ENCODE assay signal across 35 cellular contexts in the genomic region with DNA sequence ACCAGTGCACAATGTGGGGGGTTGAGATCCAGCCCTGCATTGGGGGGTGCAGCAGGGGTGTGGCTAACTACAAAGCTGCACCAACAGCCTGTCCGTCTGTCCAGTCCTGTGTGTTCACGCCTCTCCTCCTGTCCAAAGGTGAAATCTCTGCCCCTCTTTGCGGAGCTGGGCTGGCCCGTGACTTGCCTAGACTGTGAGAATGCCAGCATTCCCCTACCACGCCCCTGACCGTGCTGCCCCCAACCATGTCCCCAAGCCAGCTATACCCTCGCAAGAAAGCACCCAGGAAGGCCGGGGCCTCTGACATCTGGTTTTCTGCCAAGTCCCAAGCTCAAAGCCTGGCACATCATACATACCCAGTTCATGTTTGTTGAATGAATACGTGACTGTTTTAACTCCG. TPM values are rescaled to one million over a fixed set of nuclear protein-coding genes. Genes with fewer than 3 reads are reported as not detected.
"Had no signal": no experiment of that assay in that cellular context is flagged by ENCODE, and none has a peak within 500 bp of the region (broad histone marks: within the 10 kb centered on the region; RNA-seq: fewer than 3 reads in every experiment).

No MANE protein-coding gene starts in this region.

- H3K9me3 Mint-ChIP-seq: activated B cell treated with CpG ODN at 0.5 μM for 24 hours; activated CD4-positive, alpha-beta memory T cell treated with anti-CD3 and anti-CD28 coated beads for 36 hours; activated CD4-positive, alpha-beta T cell treated with anti-CD3 and anti-CD28 coated beads, Interleukin-2, amount 10 ng/mL, durations not matched to agents 24 days and 14 days; activated CD8-positive, alpha-beta T cell treated with anti-CD3 and anti-CD28 coated beads for 36 hours; activated naive CD4-positive, alpha-beta T cell treated with anti-CD3 and anti-CD28 coated beads, Interleukin-2, amount 10 ng/mL, durations not matched to agents 7 days and 5 days; activated naive CD4-positive, alpha-beta T cell treated with anti-CD3 and anti-CD28 coated beads, Interleukin-2, amount 50 U/mL, for 24 hours; activated naive CD8-positive, alpha-beta T cell treated with anti-CD3 and anti-CD28 coated beads, Interleukin-2, amount 10 ng/mL, durations not matched to agents 7 days and 5 days; activated naive CD8-positive, alpha-beta T cell treated with anti-CD3 and anti-CD28 coated beads, Interleukin-2, amount 50 U/mL, for 24 hours; activated T-cell treated with anti-CD3 and anti-CD28 coated beads, Interleukin-2, amount 50 U/mL, for 24 hours; activated T-helper 2 cell treated with anti-CD3 and anti-CD28 coated beads, Interferon-gamma antibody, Interleukin-2, Interleukin-4, amounts not matched to agents 10 μg/mL and 5 μg/mL and 100 μg/mL, durations not matched to agents 14 hours and 24 hours and 36 hours; T-cell; T-helper 2 cell treated with Interferon-gamma antibody and Interleukin-4, amounts not matched to agents 5 μg/mL and 100 μg/mL, for 36 hours had no signal

- H3K27ac Mint-ChIP-seq: activated B cell treated with CpG ODN at 0.5 μM for 24 hours; activated CD4-positive, alpha-beta memory T cell treated with anti-CD3 and anti-CD28 coated beads for 36 hours; activated CD4-positive, alpha-beta T cell treated with anti-CD3 and anti-CD28 coated beads, Interleukin-2, amount 10 ng/mL, durations not matched to agents 24 days and 14 days; activated CD8-positive, alpha-beta memory T cell treated with anti-CD3 and anti-CD28 coated beads, Interleukin-2, amount 10 ng/mL, durations not matched to agents 7 days and 5 days; activated CD8-positive, alpha-beta T cell treated with anti-CD3 and anti-CD28 coated beads for 36 hours; activated naive CD4-positive, alpha-beta T cell treated with anti-CD3 and anti-CD28 coated beads, Interleukin-2, amount 10 ng/mL, durations not matched to agents 7 days and 5 days; activated naive CD4-positive, alpha-beta T cell treated with anti-CD3 and anti-CD28 coated beads, Interleukin-2, amount 50 U/mL, for 24 hours; activated naive CD8-positive, alpha-beta T cell; activated naive CD8-positive, alpha-beta T cell treated with anti-CD3 and anti-CD28 coated beads, Interleukin-2, amount 10 ng/mL, durations not matched to agents 7 days and 5 days; activated naive CD8-positive, alpha-beta T cell treated with anti-CD3 and anti-CD28 coated beads, Interleukin-2, amount 50 U/mL, for 24 hours; activated T-cell treated with anti-CD3 and anti-CD28 coated beads, Interleukin-2, amount 50 U/mL, for 24 hours; activated T-helper 2 cell treated with anti-CD3 and anti-CD28 coated beads, Interferon-gamma antibody, Interleukin-2, Interleukin-4, amounts not matched to agents 10 μg/mL and 5 μg/mL and 100 μg/mL, durations not matched to agents 14 hours and 24 hours and 36 hours; brain; T-cell had no signal

- H3K4me3 Mint-ChIP-seq: activated B cell treated with CpG ODN at 0.5 μM for 24 hours; activated CD4-positive, alpha-beta memory T cell treated with anti-CD3 and anti-CD28 coated beads for 36 hours; activated CD4-positive, alpha-beta T cell treated with anti-CD3 and anti-CD28 coated beads, Interleukin-2, amount 10 ng/mL, durations not matched to agents 24 days and 14 days; activated CD8-positive, alpha-beta memory T cell treated with anti-CD3 and anti-CD28 coated beads, Interleukin-2, amount 10 ng/mL, durations not matched to agents 7 days and 5 days; activated CD8-positive, alpha-beta T cell treated with anti-CD3 and anti-CD28 coated beads for 36 hours; activated naive CD4-positive, alpha-beta T cell treated with anti-CD3 and anti-CD28 coated beads, Interleukin-2, amount 10 ng/mL, durations not matched to agents 7 days and 5 days; activated naive CD4-positive, alpha-beta T cell treated with anti-CD3 and anti-CD28 coated beads, Interleukin-2, amount 50 U/mL, for 24 hours; activated naive CD8-positive, alpha-beta T cell; activated naive CD8-positive, alpha-beta T cell treated with anti-CD3 and anti-CD28 coated beads, Interleukin-2, amount 10 ng/mL, durations not matched to agents 7 days and 5 days; activated naive CD8-positive, alpha-beta T cell treated with anti-CD3 and anti-CD28 coated beads, Interleukin-2, amount 50 U/mL, for 24 hours; activated T-cell treated with anti-CD3 and anti-CD28 coated beads, Interleukin-2, amount 50 U/mL, for 24 hours; brain; T-cell; T-helper 2 cell treated with Interferon-gamma antibody and Interleukin-4, amounts not matched to agents 5 μg/mL and 100 μg/mL, for 36 hours had no signal

- H3K27ac ChIP-seq: ascending aorta, cardiac muscle cell, VCaP had no signal

- H3K4me3 ChIP-seq: ascending aorta, cardiac muscle cell had no signal

- H3K36me3 Mint-ChIP-seq: activated CD8-positive, alpha-beta memory T cell treated with anti-CD3 and anti-CD28 coated beads, Interleukin-2, amount 10 ng/mL, durations not matched to agents 7 days and 5 days; activated naive CD4-positive, alpha-beta T cell treated with anti-CD3 and anti-CD28 coated beads, Interleukin-2, amount 10 ng/mL, durations not matched to agents 7 days and 5 days; activated naive CD4-positive, alpha-beta T cell treated with anti-CD3 and anti-CD28 coated beads, Interleukin-2, amount 50 U/mL, for 24 hours; activated naive CD8-positive, alpha-beta T cell; activated naive CD8-positive, alpha-beta T cell treated with anti-CD3 and anti-CD28 coated beads, Interleukin-2, amount 10 ng/mL, durations not matched to agents 7 days and 5 days; brain had no signal

- FAIRE-seq: TTC549 had no signal

- H3K36me3 ChIP-seq: ascending aorta, cardiac muscle cell had no signal

- DNase-seq: activated B cell treated with CpG ODN at 0.5 μM for 24 hours; activated CD4-positive, alpha-beta memory T cell treated with anti-CD3 and anti-CD28 coated beads for 36 hours; activated CD4-positive, alpha-beta T cell treated with anti-CD3 and anti-CD28 coated beads for 4 hours; activated CD4-positive, alpha-beta T cell treated with anti-CD3 and anti-CD28 coated beads, Interleukin-2, amount 10 ng/mL, durations not matched to agents 24 days and 14 days; activated CD4-positive, alpha-beta T cell treated with anti-CD3 and anti-CD28 coated beads, Interleukin-2, amount 50 U/mL, for 1 hour; activated CD4-positive, alpha-beta T cell treated with anti-CD3 and anti-CD28 coated beads, Interleukin-2, amount 50 U/mL, for 4 hours; activated CD4-positive, CD25-positive, alpha-beta regulatory T cell treated with anti-CD3 and anti-CD28 coated beads, Interleukin-2, amount 50 U/mL, for 72 hours; activated CD8-positive, alpha-beta memory T cell treated with anti-CD3 and anti-CD28 coated beads for 24 hours; activated CD8-positive, alpha-beta memory T cell treated with anti-CD3 and anti-CD28 coated beads, Interleukin-2, amount 10 ng/mL, durations not matched to agents 7 days and 5 days; activated CD8-positive, alpha-beta memory T cell treated with anti-CD3 and anti-CD28 coated beads, Interleukin-2, amount 50 U/mL, for 48 hours; activated CD8-positive, alpha-beta T cell treated with anti-CD3 and anti-CD28 coated beads for 36 hours; activated effector memory CD4-positive, alpha-beta T cell treated with Interleukin-2 at 50 U/mL for 16 hours; activated gamma-delta T cell; activated naive CD4-positive, alpha-beta T cell treated with anti-CD3 and anti-CD28 coated beads, Interleukin-2, amount 10 ng/mL, durations not matched to agents 7 days and 5 days; activated naive CD4-positive, alpha-beta T cell treated with Interleukin-2 at 50 U/mL for 16 hours; activated naive CD8-positive, alpha-beta T cell treated with anti-CD3 and anti-CD28 coated beads, Interleukin-2, amount 10 ng/mL, durations not matched to agents 7 days and 5 days; activated naive CD8-positive, alpha-beta T cell treated with anti-CD3 and anti-CD28 coated beads, Interleukin-2, amount 50 U/mL, for 24 hours; activated T-cell treated with anti-CD3 and anti-CD28 coated beads, Interleukin-2, amount 50 U/mL, for 24 hours; activated T-cell treated with anti-CD3 and anti-CD28 coated beads, Interleukin-2, amount 50 U/mL, for 48 hours; amygdala; anterior cingulate cortex; T-cell; T-helper 2 cell; T-helper 9 cell had no signal

- H3K27me3 Mint-ChIP-seq: activated CD4-positive, alpha-beta memory T cell treated with anti-CD3 and anti-CD28 coated beads for 36 hours; activated CD8-positive, alpha-beta memory T cell treated with anti-CD3 and anti-CD28 coated beads, Interleukin-2, amount 10 ng/mL, durations not matched to agents 7 days and 5 days; activated naive CD4-positive, alpha-beta T cell treated with anti-CD3 and anti-CD28 coated beads, Interleukin-2, amount 50 U/mL, for 24 hours; activated naive CD8-positive, alpha-beta T cell; T-cell had no signal

- ATAC-seq: activated CD8-positive, alpha-beta memory T cell treated with anti-CD3 and anti-CD28 coated beads, Interleukin-2, amount 10 ng/mL, durations not matched to agents 7 days and 5 days; activated CD8-positive, alpha-beta T cell treated with anti-CD3 and anti-CD28 coated beads for 36 hours; activated naive CD8-positive, alpha-beta T cell treated with anti-CD3 and anti-CD28 coated beads, Interleukin-2, amount 50 U/mL, for 24 hours; T-cell had no signal

- H3K27me3 ChIP-seq: ascending aorta, cardiac muscle cell had no signal

- H3K9me3 ChIP-seq: ascending aorta had no signal

RNA-seq across cellular contexts. Expression of gene CFAP99, which starts 19.5 kb away (rescaled TPM):
- total RNA-seq: activated B cell treated with CpG ODN at 0.5 μM for 24 hours; activated CD4-positive, alpha-beta memory T cell treated with anti-CD3 and anti-CD28 coated beads for 36 hours; activated CD4-positive, alpha-beta T cell treated with anti-CD3 and anti-CD28 coated beads, Interleukin-2, amount 10 ng/mL, durations not matched to agents 24 days and 14 days; activated CD8-positive, alpha-beta memory T cell treated with anti-CD3 and anti-CD28 coated beads, Interleukin-2, amount 10 ng/mL, durations not matched to agents 7 days and 5 days; activated CD8-positive, alpha-beta T cell treated with anti-CD3 and anti-CD28 coated beads for 36 hours; activated T-helper 2 cell treated with anti-CD3 and anti-CD28 coated beads, Interferon-gamma antibody, Interleukin-2, Interleukin-4, amounts not matched to agents 10 μg/mL and 5 μg/mL and 100 μg/mL, durations not matched to agents 14 hours and 24 hours and 36 hours; ascending aorta; bronchial epithelial cell; cardiac muscle cell; T-helper 1 cell treated with Interleukin-12 subunit alpha and Interleukin-12 subunit beta and Interleukin-4 antibody, amounts not matched to agents 30 ng/mL and 1 ng/mL, for 36 hours had no signal
